In genomic region chr11:65898656-65899355, GRCh38 we compare ENCODE assay signal across 6 cellular contexts. TPM values are rescaled to one million over a fixed set of nuclear protein-coding genes. Genes with fewer than 3 reads are reported as not detected.
DNase-seq lines count a peak whose midpoint lies in the region; FAIRE-seq and TF ChIP-seq lines count a peak whose summit lies in the region.

No MANE protein-coding gene starts in this region.

- H3K4me3 ChIP-seq in A673 (ENCODE audit: low read depth, low read length, poor library complexity, severe bottlenecking) (peak overlapping the region; percentile 65), SJSA1 (peak overlapping the region; percentile 91), iPS-20b (ENCODE audit: low read length) (peak overlapping the region; percentile 65; the same call in 1 of the 2 replicates)

- peak overlapping the region; percentile 53; the same call in 1 of the 2 replicates for H3K9ac ChIP-seq in iPS-20b (ENCODE audit: low read depth, low read length)

- H3K9me3 ChIP-seq in A673 (ENCODE audit: low read depth, low read length, poor library complexity, severe bottlenecking) (no peaks in the 10 kb centered on the region), SJSA1 (replicated peaks) (no peaks in the 10 kb centered on the region), iPS-20b (ENCODE audit: insufficient read depth, low read depth, low read length) (no peaks in the 10 kb centered on the region)

- POLR2A ChIA-PET in A673 (lab: Charles Lee; ENCODE audit: low non-redundant PET), result no interaction called here

- H3K36me3 ChIP-seq in A673 (ENCODE audit: insufficient read depth, low read length, poor library complexity, severe bottlenecking), result no peaks in the 10 kb centered on the region
- H3K36me3 ChIP-seq in SJSA1, result peaks cover 63% of the 10 kb centered on the region
- H3K36me3 ChIP-seq in iPS-20b (ENCODE audit: insufficient read depth, low read depth, low read length), result no peaks in the 10 kb centered on the region

- DNase-seq in A673 (ENCODE audit: low spot score) (no peak), SJSA1 (ENCODE audit: low read depth in 1 of 2, low spot score in 2 of 2) (no peak), RCC 7860 (ENCODE audit: low spot score) (no peak), OCI-M1 (lab: John Stamatoyannopoulos, UW) (no peak), A172 (ENCODE audit: low spot score) (no peak)

- CTCF ChIA-PET in A673 (lab: Charles Lee), result interaction anchor here (1.1 to 2.0 kb wide), 3 partner anchors 8 to 14 kb away, joined by 3 to 10 read pairs (median 7); partner anchors contain the start of gene FIBP

- intact Hi-C loops in A673 (cut with micrococcal nuclease; ENCODE audit: unreplicated experiment), result no loop called here

- H3K27me3 ChIP-seq in A673 (replicated peaks; ENCODE audit: insufficient read depth, low read depth, low read length, poor library complexity) (no peaks in the 10 kb centered on the region), SJSA1 (replicated peaks) (no peaks in the 10 kb centered on the region), iPS-20b (ENCODE audit: insufficient read depth, low read length) (peaks cover 70% of the 10 kb centered on the region)

- peaks cover 7% of the 10 kb centered on the region for H3K4me1 ChIP-seq in A673 (ENCODE audit: insufficient read depth, low read length, poor library complexity, severe bottlenecking)
- H3K4me1 ChIP-seq in SJSA1 (replicated peaks), result peaks cover 72% of the 10 kb centered on the region
- H3K4me1 ChIP-seq in iPS-20b (ENCODE audit: insufficient read depth, low read length), result no peaks in the 10 kb centered on the region; the same call in 1 of the 2 replicates

- H3K27ac ChIP-seq in A673 (ENCODE audit: low read depth, low read length, poor library complexity, severe bottlenecking) (peak overlapping the region; percentile 47), SJSA1 (peak overlapping the region; percentile 93), iPS-20b (ENCODE audit: low read length) (no peak overlapping the region)

- TSS peak; percentile 38 for BruUV-seq in A673 (replicated peaks; lab: Mats Ljungman, UMichigan)

- no peak for TF ChIP-seq CTCF in A673 (conservative IDR thresholded peaks at IDR 0.05; ENCODE audit: low read depth, low read length)

- FAIRE-seq in RCC 7860 (lab: Jason Lieb, UNC), result no peak

RNA-seq across cellular contexts. Expression of gene FOSL1, which starts 1.4 kb away (rescaled TPM):
- 12.6 and 29.0 TPM in 2 replicates for total RNA-seq in A673 (2021)
- total RNA-seq in SJSA1 (2014; rRNA removed; shearing (Covaris generic)), result 72.1 and 97.5 TPM in 2 replicates
- 71.3 and 109 TPM in 2 replicates for total RNA-seq in A172 (2014; rRNA removed; shearing (Covaris generic))

RNA-seq across cellular contexts. Expression of gene CCDC85B, which starts 8.3 kb away (rescaled TPM):
- total RNA-seq in A673 (2021), result 32.3 and 32.9 TPM in 2 replicates
- 94.0 and 160 TPM in 2 replicates for total RNA-seq in SJSA1 (2014; rRNA removed; shearing (Covaris generic))
- 27.3 and 28.0 TPM in 2 replicates for total RNA-seq in A172 (2014; rRNA removed; shearing (Covaris generic))

RNA-seq across cellular contexts. Expression of gene FIBP, which starts 10.5 kb away (rescaled TPM):
- 98.5 and 116 TPM in 2 replicates for total RNA-seq in A673 (2021)
- 295 and 309 TPM in 2 replicates for total RNA-seq in SJSA1 (2014; rRNA removed; shearing (Covaris generic))
- 131 and 171 TPM in 2 replicates for total RNA-seq in A172 (2014; rRNA removed; shearing (Covaris generic))

RNA-seq across cellular contexts. Expression of gene CTSW, which starts 19.2 kb away (rescaled TPM):
- not detected in 2 replicates for total RNA-seq in A673 (2021)
- total RNA-seq in SJSA1 (2014; rRNA removed; shearing (Covaris generic)), result 1.9 TPM in 1 of 2 replicates, not detected in the other
- total RNA-seq in A172 (2014; rRNA removed; shearing (Covaris generic)), result 0.79 and 1.8 TPM in 2 replicates

RNA-seq across cellular contexts. Expression of gene C11orf68, which starts 20.1 kb away (rescaled TPM):
- 22.4 and 27.6 TPM in 2 replicates for total RNA-seq in A673 (2021)
- total RNA-seq in SJSA1 (2014; rRNA removed; shearing (Covaris generic)), result 25.0 and 44.8 TPM in 2 replicates
- 22.2 and 27.3 TPM in 2 replicates for total RNA-seq in A172 (2014; rRNA removed; shearing (Covaris generic))
